8 cellular contexts compared by ENCODE assay signal in the genomic region with DNA sequence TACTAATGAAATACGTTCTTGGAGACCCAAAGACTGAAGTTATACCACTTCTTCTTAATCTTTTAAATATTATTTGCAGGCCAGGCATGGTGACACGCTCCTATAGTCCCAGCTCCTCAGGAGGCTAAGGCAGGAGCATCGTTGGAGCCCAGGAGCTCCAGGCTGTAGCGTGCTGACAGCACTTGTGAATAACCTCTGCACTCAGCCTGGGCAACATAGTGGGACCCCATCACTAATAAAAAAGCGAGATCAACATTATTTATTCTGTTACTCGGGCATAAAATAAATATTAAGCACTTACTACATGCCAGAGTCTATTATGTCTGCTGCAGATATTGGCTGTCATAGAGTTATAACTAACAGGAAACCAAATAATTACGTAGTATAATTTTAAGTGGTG. TPM values are rescaled to one million over a fixed set of nuclear protein-coding genes. Genes with fewer than 3 reads are reported as not detected.
DNase-seq lines count a peak whose midpoint lies in the region; ATAC-seq, FAIRE-seq and TF ChIP-seq lines count a peak whose summit lies in the region.

No MANE protein-coding gene starts in this region.

- no peaks in the 10 kb centered on the region for H3K36me3 ChIP-seq in CD8-positive, alpha-beta T cell (ENCODE audit: insufficient read depth, low read length)
- peaks cover 13% of the 10 kb centered on the region for H3K36me3 ChIP-seq in OCI-LY3 (replicated peaks; ENCODE audit: low read depth, low read length)
- H3K36me3 ChIP-seq in endothelial cell of umbilical vein (ENCODE audit: control insufficient read depth in 2 of 2, extremely low read depth in 1 of 2, insufficient read depth in 2 of 2, low read length in 2 of 2): no peaks in the 10 kb centered on the region
- H3K36me3 ChIP-seq in pancreas: no peaks in the 10 kb centered on the region

- no peak for DNase-seq in CD8-positive, alpha-beta T cell
- DNase-seq in endothelial cell of umbilical vein (ENCODE audit: low read depth, low spot score) (no peak), pancreas (no peak), COLO668 (lab: John Stamatoyannopoulos, UW; ENCODE audit: unreplicated experiment) (no peak)
- DNase-seq in activated CD8-positive, alpha-beta memory T cell treated with anti-CD3 and anti-CD28 coated beads, Interleukin-2, amount 50 U/mL, for 48 hours: no peak
- no peak for DNase-seq in stimulated activated CD4-positive, alpha-beta T cell treated with anti-CD3 and anti-CD28 coated beads, Interleukin-2, amount 100 ng/mL, for 24 hours

- H3K9ac ChIP-seq in OCI-LY3 (ENCODE audit: low read length) (peak overlapping the region; percentile 91), endothelial cell of umbilical vein (replicated peaks; ENCODE audit: extremely low read depth, insufficient read depth, low read length) (peak overlapping the region; percentile 97)

- no peaks in the 10 kb centered on the region for H3K27me3 Mint-ChIP-seq in CD8-positive, alpha-beta T cell (ENCODE audit: low read depth)

- peaks cover 34% of the 10 kb centered on the region for H3K4me1 Mint-ChIP-seq in CD8-positive, alpha-beta T cell (ENCODE audit: low read depth)

- H3K4me1 ChIP-seq in CD8-positive, alpha-beta T cell (ENCODE audit: insufficient read depth, low read length): peaks cover 28% of the 10 kb centered on the region
- H3K4me1 ChIP-seq in OCI-LY3 (ENCODE audit: low read length): peaks cover 20% of the 10 kb centered on the region
- H3K4me1 ChIP-seq in endothelial cell of umbilical vein (ENCODE audit: control insufficient read depth, extremely low read depth, insufficient read depth, low read length): peaks cover 22% of the 10 kb centered on the region
- H3K4me1 ChIP-seq in pancreas: peaks cover 0 to 22% (median 21%) of the 10 kb centered on the region in 3 donors

- ATAC-seq in CD8-positive, alpha-beta T cell: no peak
- ATAC-seq in pancreas (no peak), HG02973 (IDR thresholded peaks at IDR 0.05; ENCODE audit: unreplicated experiment) (no peak)

- FAIRE-seq in endothelial cell of umbilical vein (lab: Jason Lieb, UNC) (no peak), pancreas (lab: Jason Lieb, UNC) (no peak)

- TF ChIP-seq POLR2A in endothelial cell of umbilical vein (IDR thresholded peaks at IDR 0.05; ENCODE audit: low read depth, low read length): no peak

- POLR2A ChIA-PET in CD8-positive, alpha-beta T cell (lab: Charles Lee): interaction anchor here (1.1 to 5.9 kb wide), 6 partner anchors 9 to 1284 kb away, joined by 3 to 78 read pairs (median 5); partner anchors contain the start of genes C11orf54, PANX1 and TAF1D
- POLR2A ChIA-PET in endothelial cell of umbilical vein (lab: Charles Lee): interaction anchor here (1.1 to 1.4 kb wide), 3 partner anchors 17 to 122 kb away, joined by 3 to 47 read pairs (median 6); partner anchors contain the start of genes C11orf54, CEP295 and TAF1D

- dilution Hi-C loops in endothelial cell of umbilical vein (cut with MboI; ENCODE audit: extremely low pct_ligation_motif_present, low sequenced_read_pairs): no loop called here

- BruUV-seq in endothelial cell of umbilical vein (replicated peaks; lab: Mats Ljungman, UMichigan): no TSS peak

- H3K4me3 Mint-ChIP-seq in CD8-positive, alpha-beta T cell: peak overlapping the region; percentile 96

- no peaks in the 10 kb centered on the region for H3K9me3 Mint-ChIP-seq in CD8-positive, alpha-beta T cell

- peaks cover 29% of the 10 kb centered on the region for H3K36me3 Mint-ChIP-seq in CD8-positive, alpha-beta T cell

- no peaks in the 10 kb centered on the region for H3K9me1 ChIP-seq in endothelial cell of umbilical vein (replicated peaks; ENCODE audit: control insufficient read depth, extremely low read depth, insufficient read depth, low read length)

- no peaks in the 10 kb centered on the region for H3K9me3 ChIP-seq in CD8-positive, alpha-beta T cell (ENCODE audit: low read length)
- H3K9me3 ChIP-seq in OCI-LY3 (ENCODE audit: insufficient read depth, low read length): no peaks in the 10 kb centered on the region
- H3K9me3 ChIP-seq in endothelial cell of umbilical vein (replicated peaks; ENCODE audit: control insufficient read depth, insufficient read depth, low read length): no peaks in the 10 kb centered on the region
- no peaks in the 10 kb centered on the region for H3K9me3 ChIP-seq in pancreas

- peak overlapping the region; percentile 96 for H3K27ac ChIP-seq in CD8-positive, alpha-beta T cell (ENCODE audit: low read depth, low read length)
- H3K27ac ChIP-seq in OCI-LY3 (ENCODE audit: low read length) (no peak overlapping the region), endothelial cell of umbilical vein (ENCODE audit: insufficient read depth, low read depth, low read length) (peak overlapping the region; percentile 87), pancreas (peak overlapping the region in 2 of 4 donors; percentile 88 to 91)

- intact Hi-C loops in CD8-positive, alpha-beta T cell (cut with DNase I, micrococcal nuclease): loop anchor here (1.0 to 10.0 kb wide), 6 partner anchors 121 to 1281 kb away; partner anchors contain the start of genes CEP295 (in 2 of the 2), CWC15 (in 2 of the 2), KDM4D (in 2 of the 2) and PANX1 (in 1 of the 2)
- intact Hi-C loops in endothelial cell of umbilical vein (cut with micrococcal nuclease): loop anchor here (10.0 kb wide), 1 partner anchor 549 kb away; no protein-coding TSS in a partner anchor
- intact Hi-C loops in pancreas (cut with DNase I): no loop called here

- H3K79me2 ChIP-seq in OCI-LY3 (ENCODE audit: low read length): peaks cover 50% of the 10 kb centered on the region
- peaks cover 41% of the 10 kb centered on the region for H3K79me2 ChIP-seq in endothelial cell of umbilical vein (ENCODE audit: control insufficient read depth, insufficient read depth, low read length)

- WGBS in pancreas, 2 donors: 46 to 48% methylated on average over 7 of the region's 7 CpGs

- H3K27me3 ChIP-seq in CD8-positive, alpha-beta T cell (ENCODE audit: insufficient read depth, low read length): no peaks in the 10 kb centered on the region
- H3K27me3 ChIP-seq in OCI-LY3 (ENCODE audit: low read depth, low read length): no peaks in the 10 kb centered on the region
- no peaks in the 10 kb centered on the region for H3K27me3 ChIP-seq in endothelial cell of umbilical vein (ENCODE audit: control insufficient read depth in 2 of 2, insufficient read depth in 2 of 2, low read length in 2 of 2)
- no peaks in the 10 kb centered on the region for H3K27me3 ChIP-seq in pancreas

- peak overlapping the region; percentile 99 for H3K4me3 ChIP-seq in CD8-positive, alpha-beta T cell (ENCODE audit: low read depth, low read length)
- H3K4me3 ChIP-seq in OCI-LY3 (ENCODE audit: low read length) (peak overlapping the region; percentile 83), endothelial cell of umbilical vein (replicated peaks in 1 of 3; ENCODE audit: insufficient read depth in 1 of 3, low read depth in 1 of 3, low read length in 3 of 3) (peak overlapping the region; percentile 81 to 96 (median 85)), pancreas (peak overlapping the region; percentile 72 to 92 (median 83))

- TF ChIP-seq CTCF in CD8-positive, alpha-beta T cell (IDR thresholded peaks at IDR 0.05): no peak
- no peak for TF ChIP-seq CTCF in OCI-LY3 (IDR thresholded peaks at IDR 0.05; ENCODE audit: low read depth, low read length)
- TF ChIP-seq CTCF in endothelial cell of umbilical vein (IDR thresholded peaks at IDR 0.05; ENCODE audit: extremely low read depth in 1 of 2, insufficient read depth in 1 of 2, low read depth in 1 of 2, low read length in 2 of 2): no peak
- no peak for TF ChIP-seq CTCF in pancreas (IDR thresholded peaks at IDR 0.05)

- H2AFZ ChIP-seq in OCI-LY3 (ENCODE audit: low read depth, low read length): peak overlapping the region; percentile 73
- peak overlapping the region; percentile 74 for H2AFZ ChIP-seq in endothelial cell of umbilical vein (ENCODE audit: low read depth, low read length)

- H4K20me1 ChIP-seq in OCI-LY3 (ENCODE audit: insufficient read depth, low read length): peaks cover 23% of the 10 kb centered on the region
- H4K20me1 ChIP-seq in endothelial cell of umbilical vein (replicated peaks; ENCODE audit: control insufficient read depth, extremely low read depth, insufficient read depth, low read length): peaks cover 5% of the 10 kb centered on the region

- H3K4me2 ChIP-seq in OCI-LY3 (ENCODE audit: low read length): peak overlapping the region; percentile 63
- peak overlapping the region; percentile 80 for H3K4me2 ChIP-seq in endothelial cell of umbilical vein (ENCODE audit: insufficient read depth, low read length)

- CTCF ChIA-PET in CD8-positive, alpha-beta T cell (lab: Charles Lee): interaction anchor here (0.9 to 1.3 kb wide), 6 partner anchors 14 to 43 kb away, joined by 3 to 10 read pairs (median 3); partner anchors contain the start of genes C11orf54 and TAF1D
- CTCF ChIA-PET in endothelial cell of umbilical vein (lab: Charles Lee): interaction anchor here (1.0 to 1.8 kb wide), 6 partner anchors 9 to 49 kb away, joined by 3 to 14 read pairs (median 6); no protein-coding TSS in a partner anchor

- H3K27ac Mint-ChIP-seq in CD8-positive, alpha-beta T cell: peak overlapping the region; percentile 94

RNA-seq across cellular contexts. Expression of gene MED17, which starts 0.7 kb away (rescaled TPM):
- 10 to 100 TPM; 63.7 to 65.9 TPM for total RNA-seq in CD8-positive, alpha-beta T cell
- total RNA-seq in endothelial cell of umbilical vein (33.5 and 40.6 TPM in 2 replicates), pancreas (10 to 100 TPM in 5 of 6 donors, 1 to 10 TPM in 1; 8.7 to 17.8 (median 11.6) TPM)
- polyA plus RNA-seq in endothelial cell of umbilical vein (9.8 and 11.3 TPM in 2 replicates), pancreas (10 to 100 TPM in 1 of 2 donors, 1 to 10 TPM in 1; 6.6 to 10.1 TPM)
- 11.0 and 11.7 TPM in 2 replicates for polyA plus RNA-seq in endothelial cell of umbilical vein (2011; cell fraction: cytosol; rRNA removed)
- polyA plus RNA-seq in endothelial cell of umbilical vein (2011; cell fraction: nucleus; rRNA removed): 43.2 and 49.1 TPM in 2 replicates
- polyA plus RNA-seq in endothelial cell of umbilical vein (2012): 21.4 and 27.4 TPM in 2 replicates
- polyA minus RNA-seq in endothelial cell of umbilical vein: 18.1 and 20.4 TPM in 2 replicates
- 24.5 TPM for polyA minus RNA-seq in endothelial cell of umbilical vein (2011; cell fraction: cytosol; rRNA and poly(A)+ RNA removed)
- 58.9 and 59.8 TPM in 2 replicates for polyA minus RNA-seq in endothelial cell of umbilical vein (2011; cell fraction: nucleus; rRNA and poly(A)+ RNA removed)

RNA-seq across cellular contexts. Expression of gene C11orf54, which starts 41.9 kb away (rescaled TPM):
- total RNA-seq in CD8-positive, alpha-beta T cell: 1 to 10 TPM; 7.7 to 9.4 TPM
- total RNA-seq in endothelial cell of umbilical vein (17.7 and 18.7 TPM in 2 replicates), pancreas (10 to 100 TPM; 12.5 to 30.9 (median 23.2) TPM)
- polyA plus RNA-seq in endothelial cell of umbilical vein (3.2 and 4.2 TPM in 2 replicates), pancreas (10 to 100 TPM; 16.1 to 29.7 TPM)
- polyA plus RNA-seq in endothelial cell of umbilical vein (2011; cell fraction: cytosol; rRNA removed): 6.3 and 8.2 TPM in 2 replicates
- 14.7 and 14.9 TPM in 2 replicates for polyA plus RNA-seq in endothelial cell of umbilical vein (2011; cell fraction: nucleus; rRNA removed)
- polyA plus RNA-seq in endothelial cell of umbilical vein (2012): 17.4 and 20.8 TPM in 2 replicates
- 3.5 and 5.0 TPM in 2 replicates for polyA minus RNA-seq in endothelial cell of umbilical vein
- 9.7 TPM for polyA minus RNA-seq in endothelial cell of umbilical vein (2011; cell fraction: cytosol; rRNA and poly(A)+ RNA removed)
- 6.6 and 10.0 TPM in 2 replicates for polyA minus RNA-seq in endothelial cell of umbilical vein (2011; cell fraction: nucleus; rRNA and poly(A)+ RNA removed)

RNA-seq across cellular contexts. Expression of gene TAF1D, which starts 42.1 kb away (rescaled TPM):
- total RNA-seq in CD8-positive, alpha-beta T cell: 100 to 1,000 TPM; 167 to 190 TPM
- 172 and 181 TPM in 2 replicates for total RNA-seq in endothelial cell of umbilical vein
- 39.7 and 60.7 TPM in 2 replicates for polyA plus RNA-seq in endothelial cell of umbilical vein
- polyA plus RNA-seq in endothelial cell of umbilical vein (2011; cell fraction: cytosol; rRNA removed): 74.3 and 83.3 TPM in 2 replicates
- 322 and 436 TPM in 2 replicates for polyA plus RNA-seq in endothelial cell of umbilical vein (2011; cell fraction: nucleus; rRNA removed)
- 155 and 190 TPM in 2 replicates for polyA plus RNA-seq in endothelial cell of umbilical vein (2012)
- polyA minus RNA-seq in endothelial cell of umbilical vein: 49.6 and 68.3 TPM in 2 replicates
- polyA minus RNA-seq in endothelial cell of umbilical vein (2011; cell fraction: cytosol; rRNA and poly(A)+ RNA removed): 96.9 TPM
- 205 and 310 TPM in 2 replicates for polyA minus RNA-seq in endothelial cell of umbilical vein (2011; cell fraction: nucleus; rRNA and poly(A)+ RNA removed)
- 100 to 1,000 TPM in 2 of 6 donors, 10 to 100 TPM in 4; 58.4 to 151 (median 85.4) TPM for total RNA-seq in pancreas
- polyA plus RNA-seq in pancreas: 100 to 1,000 TPM; 149 to 248 TPM

Comparison
In these comparisons a context has a peak if more than half of its experiments do, and no peak if none do; other contexts are left out.
1. intact Hi-C loops: an anchor here in CD8-positive, alpha-beta T cell (1.0 to 10.0 kb wide) and endothelial cell of umbilical vein (10.0 kb wide); none called in pancreas.